ENCODE assay signal across 1 cellular context in the genomic region with DNA sequence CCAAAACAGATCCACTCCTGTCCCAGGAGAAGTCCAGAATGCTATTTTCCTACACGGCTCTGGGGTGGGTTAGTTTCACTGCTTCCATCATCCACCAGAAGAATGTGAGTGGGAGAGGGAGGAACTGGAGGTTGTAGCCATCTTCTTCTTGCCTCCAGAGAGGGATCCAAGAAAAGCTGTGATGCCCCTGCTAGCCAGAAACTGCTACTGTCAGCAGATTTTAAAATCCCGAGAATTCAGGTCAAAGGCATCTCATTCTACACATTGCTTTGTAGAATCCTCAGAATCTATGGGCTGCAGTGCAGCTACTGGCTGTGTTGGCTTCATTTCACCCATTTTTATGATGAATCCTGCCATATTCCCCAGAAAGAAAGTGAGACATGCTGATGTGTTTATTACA.
TF ChIP-seq lines count a peak whose summit lies in the region.

No MANE protein-coding gene starts in this region.

TF ChIP-seq in H1, 55 proteins besides CTCF, POLR2A, EP300 and RAD21:
- TF ChIP-seq CHD1 (IDR thresholded peaks at IDR 0.05; ENCODE audit: low read depth, low read length) (no peak), CREB1 (IDR thresholded peaks at IDR 0.05) (no peak), MAFK (IDR thresholded peaks at IDR 0.05; ENCODE audit: low read depth, low read length) (peak; percentile 81), RNF2 (IDR thresholded peaks at IDR 0.05; ENCODE audit: borderline replicate concordance, low read depth, low read length, missing control alignments, poor library complexity, severe bottlenecking) (no peak), SP4 (IDR thresholded peaks at IDR 0.05; ENCODE audit: low read length) (no peak), SIN3A (conservative IDR thresholded peaks at IDR 0.05 in 1 of 2, IDR thresholded peaks at IDR 0.05 in 1 of 2; ENCODE audit: low read depth in 1 of 2, low read length in 2 of 2) (no peak)
